8 cellular contexts compared by ENCODE assay signal in genomic region chr3:187669675-187670504, GRCh38. TPM values are rescaled to one million over a fixed set of nuclear protein-coding genes. Genes with fewer than 3 reads are reported as not detected.
DNase-seq lines count a peak whose midpoint lies in the region; ATAC-seq and TF ChIP-seq lines count a peak whose summit lies in the region.

Gene SST, minus strand, starts transcription at chr3:187670394. Its CDS starts 103 bp downstream, at chr3:187670291.

- TF ChIP-seq CTCF in Calu3 (IDR thresholded peaks at IDR 0.05; ENCODE audit: unreplicated experiment) (no peak), cardiac fibroblast (IDR thresholded peaks at IDR 0.05; ENCODE audit: low read depth, low read length) (no peak)

- peaks cover 77% of the 10 kb centered on the region for H3K27me3 Mint-ChIP-seq in Calu3 (ENCODE audit: unreplicated experiment)

- intact Hi-C loops in Calu3 (cut with micrococcal nuclease; ENCODE audit: unreplicated experiment): loop anchor here (10.0 kb wide), 1 partner anchor 825 kb away; the partner anchor contains the start of gene ADIPOQ

- no peak for ATAC-seq in HG02840 (IDR thresholded peaks at IDR 0.05; ENCODE audit: low FRiP score, unreplicated experiment)
- ATAC-seq in HG02642 (IDR thresholded peaks at IDR 0.05; ENCODE audit: poor library complexity, unreplicated experiment): no peak
- no peak for ATAC-seq in GM19351 (IDR thresholded peaks at IDR 0.05; ENCODE audit: unreplicated experiment)

- H3K4me3 Mint-ChIP-seq in Calu3 (ENCODE audit: low read depth, unreplicated experiment): no peak within 1 kb of the TSS

- no peaks in the 10 kb centered on the region for H3K4me1 Mint-ChIP-seq in Calu3 (ENCODE audit: low read depth, unreplicated experiment)

- CTCF ChIA-PET in Calu3 (lab: Charles Lee): interaction anchor here (3.4 kb wide), 1 partner anchor 9 kb away, joined by 18 read pairs; no protein-coding TSS in a partner anchor

- DNase-seq in Calu3 (peak; percentile 23), M059J (ENCODE audit: low read depth) (peak; percentile 52), cardiac fibroblast (ENCODE audit: low read depth in 2 of 2) (peak; percentile 52 to 55), lung microvascular endothelial cell (ENCODE audit: low read depth in 2 of 2) (peak; percentile 57 to 60), SW480 (ENCODE audit: low spot score) (no peak)

- BruUV-seq in Calu3 (replicated peaks; lab: Mats Ljungman, UMichigan): no TSS peak

- no peak within 1 kb of the TSS for H3K4me3 ChIP-seq in cardiac fibroblast (replicated peaks in 1 of 2; ENCODE audit: low read depth in 2 of 2, low read length in 2 of 2)

- no peak within 1 kb of the TSS for H3K27ac Mint-ChIP-seq in Calu3 (ENCODE audit: unreplicated experiment)

- no peaks in the 10 kb centered on the region for H3K9me3 Mint-ChIP-seq in Calu3 (ENCODE audit: low read depth, unreplicated experiment)

- H3K36me3 Mint-ChIP-seq in Calu3 (ENCODE audit: insufficient read depth, unreplicated experiment): no peaks in the 10 kb centered on the region

RNA-seq across cellular contexts. Expression of gene SST, which starts in this region (rescaled TPM):
- total RNA-seq in Calu3 (2022) (not detected in 2 replicates), lung microvascular endothelial cell (not detected in 2 replicates)
- 0.62 and 0.94 TPM in 2 replicates for total RNA-seq in M059J (2014; rRNA removed; shearing (Covaris generic))

Comparison
In these comparisons a context has a peak if more than half of its experiments do, and no peak if none do; other contexts are left out.
1. Peak in DNase-seq in Calu3; RNA of the gene not detected or under 1 TPM.
2. Peak in DNase-seq in M059J; RNA of the gene not detected or under 1 TPM.
3. Peak in DNase-seq in lung microvascular endothelial cell; RNA of the gene not detected or under 1 TPM.